ENCODE assay signal across 13 cellular contexts in the genomic region with DNA sequence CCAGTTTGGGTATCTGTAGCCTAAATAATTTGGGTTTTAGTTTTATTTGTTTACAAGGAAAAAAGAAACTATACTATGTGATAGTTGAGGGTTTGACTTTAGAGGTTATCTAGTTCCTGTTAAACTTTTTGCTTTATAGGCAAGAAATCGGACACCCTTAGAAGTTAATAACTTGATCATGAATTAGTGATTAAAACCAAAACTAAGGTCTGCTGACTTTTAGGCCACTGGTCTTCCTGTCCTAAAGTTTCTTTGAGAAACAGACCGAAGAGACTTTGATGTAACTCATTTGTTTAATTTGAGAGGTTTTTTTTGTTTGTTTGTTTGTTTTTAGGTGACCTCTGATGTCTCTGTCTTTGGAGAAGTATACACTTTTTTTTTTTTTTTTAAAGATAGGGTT. TPM values are rescaled to one million over a fixed set of nuclear protein-coding genes. Genes with fewer than 3 reads are reported as not detected.
DNase-seq lines count a peak whose midpoint lies in the region; ATAC-seq, FAIRE-seq and TF ChIP-seq lines count a peak whose summit lies in the region.
"Had no signal": no experiment of that assay in that cellular context is flagged by ENCODE, and none has a peak within 500 bp of the region (broad histone marks: within the 10 kb centered on the region; RNA-seq: fewer than 3 reads in every experiment).

No MANE protein-coding gene starts in this region.

- H3K4me1 Mint-ChIP-seq in neural crest cell: no peaks in the 10 kb centered on the region
- H3K4me1 Mint-ChIP-seq in HFFc6 (ENCODE audit: low read depth): peaks cover 27% of the 10 kb centered on the region
- H3K4me1 Mint-ChIP-seq: brain had no signal

- TF ChIP-seq CTCF in neural crest cell (conservative IDR thresholded peaks at IDR 0.05) (no peak), HFFc6 (IDR thresholded peaks at IDR 0.05) (no peak)

- FAIRE-seq in HTR-8/SVneo (lab: Jason Lieb, UNC): no peak

- H3K27me3 Mint-ChIP-seq in neural crest cell (ENCODE audit: low read depth) (no peaks in the 10 kb centered on the region), HFFc6 (ENCODE audit: insufficient read depth) (no peaks in the 10 kb centered on the region)
- H3K27me3 Mint-ChIP-seq: brain, progenitor cell of endocrine pancreas had no signal

- H3K27ac Mint-ChIP-seq in neural crest cell (ENCODE audit: unreplicated experiment) (peak overlapping the region; percentile 15), HFFc6 (no peak overlapping the region)
- H3K27ac Mint-ChIP-seq: brain, progenitor cell of endocrine pancreas had no signal

- H3K4me3 Mint-ChIP-seq in neural crest cell: no peak overlapping the region
- H3K4me3 Mint-ChIP-seq in HFFc6: no peak overlapping the region
- H3K4me3 Mint-ChIP-seq: brain had no signal

- H3K9me3 Mint-ChIP-seq in neural crest cell: no peaks in the 10 kb centered on the region
- H3K9me3 Mint-ChIP-seq in HFFc6: no peaks in the 10 kb centered on the region

- DNase-seq in neural crest cell (ENCODE audit: low read depth, low spot score) (no peak), HTR-8/SVneo (ENCODE audit: insufficient read length, low spot score) (no peak), HFFc6 (no peak)
- no peak for DNase-seq in activated effector memory CD4-positive, alpha-beta T cell treated with anti-CD3 and anti-CD28 coated beads, Interleukin-2, amount 50 U/mL, for 16 hours
- DNase-seq: effector memory CD4-positive, alpha-beta T cell; foreskin melanocyte; thyroid gland had no signal

- ATAC-seq in GM18520 (IDR thresholded peaks at IDR 0.05; ENCODE audit: unreplicated experiment) (peak; percentile 33), GM21576 (IDR thresholded peaks at IDR 0.05; ENCODE audit: unreplicated experiment) (peak; percentile 57), HG03460 (IDR thresholded peaks at IDR 0.05; ENCODE audit: unreplicated experiment) (peak; percentile 42)
- ATAC-seq: activated CD4-positive, CD25-positive, alpha-beta regulatory T cell treated with anti-CD3 and anti-CD28 coated beads, Interleukin-2, amount 50 U/mL, for 24 hours had no signal

- H3K36me3 Mint-ChIP-seq in neural crest cell (ENCODE audit: low read depth) (peaks cover 5% of the 10 kb centered on the region), HFFc6 (ENCODE audit: low read depth) (peaks cover 11% of the 10 kb centered on the region)

RNA-seq across cellular contexts. Expression of gene PHTF2, which starts 59.7 kb away (rescaled TPM):
- 19.8 and 23.0 TPM in 2 replicates for total RNA-seq in neural crest cell
- 10 to 100 TPM; 59.8 to 83.2 (median 71.9) TPM for total RNA-seq in HFFc6 (2021; fragmentation: NEBNext Ultra II Directional; extraction: Animal tissue kit (Norgen Biotek cat#: 25700))
